9 cellular contexts compared by ENCODE assay signal in the genomic region with DNA sequence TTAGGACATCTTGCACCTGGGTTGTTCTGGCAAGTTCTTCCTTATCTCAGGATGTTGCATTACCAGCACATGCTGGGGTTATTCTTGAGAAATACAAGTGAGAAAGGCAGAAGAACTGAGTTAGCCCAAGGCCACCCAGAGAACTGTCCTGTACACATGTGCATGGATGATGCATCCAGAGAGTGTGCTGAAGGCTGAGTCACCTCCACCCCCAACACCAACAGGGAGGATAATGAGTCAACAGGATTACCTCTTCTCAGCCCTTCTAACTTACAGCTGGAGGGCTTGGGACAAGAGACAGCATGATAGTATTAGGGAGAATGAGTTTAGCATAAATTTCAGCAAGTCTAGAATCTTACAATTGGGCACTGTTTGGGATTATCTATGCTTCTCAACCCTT. TPM values are rescaled to one million over a fixed set of nuclear protein-coding genes. Genes with fewer than 3 reads are reported as not detected.
DNase-seq lines count a peak whose midpoint lies in the region; ATAC-seq and TF ChIP-seq lines count a peak whose summit lies in the region.
"Had no signal": no experiment of that assay in that cellular context is flagged by ENCODE, and none has a peak within 500 bp of the region (broad histone marks: within the 10 kb centered on the region; RNA-seq: fewer than 3 reads in every experiment).

No MANE protein-coding gene starts in this region.

- H3K36me3 ChIP-seq in Caco-2 (ENCODE audit: control insufficient read depth, insufficient read depth, low read length) = no peaks in the 10 kb centered on the region
- H3K36me3 ChIP-seq: BLaER1 treated with 17β-estradiol and CSF1 and Interleukin-3, amounts not matched to agents 10 nM and 100 nM had no signal

- no peak overlapping the region for H3K4me3 Mint-ChIP-seq in CD4-positive, alpha-beta T cell
- H3K4me3 Mint-ChIP-seq in Caco-2 (ENCODE audit: unreplicated experiment) = no peak overlapping the region

- no peaks in the 10 kb centered on the region for H3K4me1 Mint-ChIP-seq in CD4-positive, alpha-beta T cell (ENCODE audit: low read depth)
- no peaks in the 10 kb centered on the region for H3K4me1 Mint-ChIP-seq in Caco-2 (ENCODE audit: low read depth, unreplicated experiment)

- DNase-seq in activated CD4-positive, CD25-positive, alpha-beta regulatory T cell (lab: John Stamatoyannopoulos, UW) = no peak
- DNase-seq in NCI-H345 (lab: John Stamatoyannopoulos, UW) (peak; percentile 59), choroid plexus epithelial cell (ENCODE audit: low read depth) (peak; percentile 6), Caco-2 (no peak)
- peak; percentile 2 for DNase-seq in stimulated activated CD4-positive, alpha-beta T cell treated with anti-CD3 and anti-CD28 coated beads, Interleukin-4, amount 100 ng/mL, for 1 hour
- no peak for DNase-seq in CD4-positive, alpha-beta T cell

- peak; percentile 70 to 75 for ATAC-seq in activated CD4-positive, CD25-positive, alpha-beta regulatory T cell treated with anti-CD3 and anti-CD28 coated beads, Interleukin-2, amount 50 U/mL, for 24 hours
- no peak for ATAC-seq in CD4-positive, alpha-beta T cell (ENCODE audit: poor library complexity)
- no peak for ATAC-seq in GM18907 (IDR thresholded peaks at IDR 0.05; ENCODE audit: unreplicated experiment)

- no peak overlapping the region for H3K27ac Mint-ChIP-seq in CD4-positive, alpha-beta T cell
- H3K27ac Mint-ChIP-seq in Caco-2 (ENCODE audit: unreplicated experiment) = no peak overlapping the region

- no peak overlapping the region for H3K27ac ChIP-seq in CD4-positive, alpha-beta T cell (ENCODE audit: low read depth, low read length)
- H3K27ac ChIP-seq: BLaER1 treated with 17β-estradiol and CSF1 and Interleukin-3, amounts not matched to agents 10 nM and 100 nM had no signal

- TF ChIP-seq CTCF in choroid plexus epithelial cell (conservative IDR thresholded peaks at IDR 0.05; ENCODE audit: low read depth, low read length) (no peak), Caco-2 (IDR thresholded peaks at IDR 0.05; ENCODE audit: insufficient read depth in 1 of 2, low read depth in 1 of 2, low read length in 1 of 2, severe bottlenecking in 1 of 2, unreplicated experiment in 1 of 2) (no peak)
- no peak for TF ChIP-seq CTCF in CD4-positive, alpha-beta T cell (IDR thresholded peaks at IDR 0.05)

- H3K4me1 ChIP-seq in Caco-2 = peaks cover 5% of the 10 kb centered on the region; the same call in 1 of the 2 replicates

- no peaks in the 10 kb centered on the region for H3K36me3 Mint-ChIP-seq in CD4-positive, alpha-beta T cell (ENCODE audit: low read depth)
- no peaks in the 10 kb centered on the region for H3K36me3 Mint-ChIP-seq in Caco-2 (ENCODE audit: insufficient read depth, unreplicated experiment)

- H3K27me3 ChIP-seq in CD4-positive, alpha-beta T cell (ENCODE audit: control insufficient read depth, insufficient read depth, low read length) = peaks cover 20% of the 10 kb centered on the region
- no peaks in the 10 kb centered on the region for H3K27me3 ChIP-seq in Caco-2 (replicated peaks; ENCODE audit: control insufficient read depth, insufficient read depth, low read length)
- H3K27me3 ChIP-seq: BLaER1 treated with 17β-estradiol and CSF1 and Interleukin-3, amounts not matched to agents 10 nM and 100 nM had no signal

- no peak overlapping the region for H3K4me3 ChIP-seq in choroid plexus epithelial cell (ENCODE audit: low read depth, low read length)
- no peak overlapping the region for H3K4me3 ChIP-seq in Caco-2 (ENCODE audit: low read depth, low read length)
- H3K4me3 ChIP-seq: BLaER1 treated with 17β-estradiol and CSF1 and Interleukin-3, amounts not matched to agents 10 nM and 100 nM had no signal

- H3K27me3 Mint-ChIP-seq in CD4-positive, alpha-beta T cell = peaks cover 81% of the 10 kb centered on the region
- H3K27me3 Mint-ChIP-seq in Caco-2 (ENCODE audit: insufficient read depth, unreplicated experiment) = no peaks in the 10 kb centered on the region

- intact Hi-C loops in CD4-positive, alpha-beta T cell (cut with DNase I, micrococcal nuclease) = no loop called here
- intact Hi-C loops in Caco-2 (cut with micrococcal nuclease; ENCODE audit: unreplicated experiment) = no loop called here

- BruUV-seq in Caco-2 (replicated peaks; lab: Mats Ljungman, UMichigan) = no TSS peak

- CTCF ChIA-PET in CD4-positive, alpha-beta T cell (lab: Charles Lee) = no interaction called here
- CTCF ChIA-PET in Caco-2 (lab: Charles Lee) = no interaction called here

- no peaks in the 10 kb centered on the region for H3K9me3 ChIP-seq in CD4-positive, alpha-beta T cell (ENCODE audit: control insufficient read depth, low read length)
- H3K9me3 ChIP-seq in Caco-2 = no peaks in the 10 kb centered on the region
- H3K9me3 ChIP-seq: BLaER1 treated with 17β-estradiol and CSF1 and Interleukin-3, amounts not matched to agents 10 nM and 100 nM had no signal

- POLR2A ChIA-PET in CD4-positive, alpha-beta T cell (lab: Charles Lee) = no interaction called here
- POLR2A ChIA-PET in Caco-2 (lab: Charles Lee) = no interaction called here

- H3K9me3 Mint-ChIP-seq in CD4-positive, alpha-beta T cell = no peaks in the 10 kb centered on the region
- no peaks in the 10 kb centered on the region for H3K9me3 Mint-ChIP-seq in Caco-2 (ENCODE audit: unreplicated experiment)

RNA-seq across cellular contexts. Expression of a gene that starts 8.5 kb away (rescaled TPM):
- total RNA-seq in CD4-positive, alpha-beta T cell = not detected
- total RNA-seq in Caco-2 (2022) = 7.7 and 11.7 TPM in 2 replicates

Comparison
In these comparisons a context has a peak if more than half of its experiments do, and no peak if none do; other contexts are left out.
1. ATAC-seq: peak in activated CD4-positive, CD25-positive, alpha-beta regulatory T cell treated with anti-CD3 and anti-CD28 coated beads, Interleukin-2, amount 50 U/mL, for 24 hours (2 of 2); none in CD4-positive, alpha-beta T cell (single experiment) and GM18907 (single experiment).
2. DNase-seq: peak in NCI-H345 (single experiment), choroid plexus epithelial cell (single experiment) and stimulated activated CD4-positive, alpha-beta T cell treated with anti-CD3 and anti-CD28 coated beads, Interleukin-4, amount 100 ng/mL, for 1 hour (single experiment); none in activated CD4-positive, CD25-positive, alpha-beta regulatory T cell (0 of 4), CD4-positive, alpha-beta T cell (0 of 10) and Caco-2 (0 of 2).